26 cellular contexts compared by ENCODE assay signal in genomic region chr5:640461-641330, GRCh38.
"Had no signal": no experiment of that assay in that cellular context is flagged by ENCODE, and none has a peak within 500 bp of the region (broad histone marks: within the 10 kb centered on the region; RNA-seq: fewer than 3 reads in every experiment).

No MANE protein-coding gene starts in this region.

- H3K4me1 Mint-ChIP-seq: activated naive CD4-positive, alpha-beta T cell treated with anti-CD3 and anti-CD28 coated beads, Interleukin-2, amount 50 U/mL, for 24 hours had no signal

- H3K9me3 Mint-ChIP-seq: activated B cell treated with CpG ODN at 0.5 μM for 24 hours; activated CD4-positive, alpha-beta memory T cell treated with anti-CD3 and anti-CD28 coated beads, Interleukin-2, amount 10 ng/mL, durations not matched to agents 7 days and 5 days; activated naive CD4-positive, alpha-beta T cell treated with anti-CD3 and anti-CD28 coated beads, Interleukin-2, amount 50 U/mL, for 24 hours; effector memory CD8-positive, alpha-beta T cell; nephron progenitor cell; T-helper 2 cell treated with Interferon-gamma antibody and Interleukin-4, amounts not matched to agents 5 μg/mL and 100 μg/mL, for 36 hours had no signal

- H3K27ac ChIP-seq: ascending aorta, breast epithelium, epithelial cell of prostate, hepatocyte, psoas muscle, skin epidermis, stomach, testis, upper lobe of left lung had no signal

- H3K4me3 Mint-ChIP-seq: activated B cell treated with CpG ODN at 0.5 μM for 24 hours; activated CD4-positive, alpha-beta memory T cell treated with anti-CD3 and anti-CD28 coated beads, Interleukin-2, amount 10 ng/mL, durations not matched to agents 7 days and 5 days; activated naive CD4-positive, alpha-beta T cell treated with anti-CD3 and anti-CD28 coated beads, Interleukin-2, amount 50 U/mL, for 24 hours; effector memory CD8-positive, alpha-beta T cell; nephron progenitor cell; T-helper 2 cell treated with Interferon-gamma antibody and Interleukin-4, amounts not matched to agents 5 μg/mL and 100 μg/mL, for 36 hours had no signal

- H3K27ac Mint-ChIP-seq: activated B cell treated with CpG ODN at 0.5 μM for 24 hours; activated CD4-positive, alpha-beta memory T cell treated with anti-CD3 and anti-CD28 coated beads, Interleukin-2, amount 10 ng/mL, durations not matched to agents 7 days and 5 days; activated naive CD4-positive, alpha-beta T cell treated with anti-CD3 and anti-CD28 coated beads, Interleukin-2, amount 50 U/mL, for 24 hours; nephron progenitor cell; T-helper 2 cell treated with Interferon-gamma antibody and Interleukin-4, amounts not matched to agents 5 μg/mL and 100 μg/mL, for 36 hours had no signal

- H3K27me3 ChIP-seq: ascending aorta, breast epithelium, hepatocyte, stomach, testis, upper lobe of left lung had no signal

- H3K4me1 ChIP-seq: ascending aorta, breast epithelium, psoas muscle, stomach, testis, upper lobe of left lung had no signal

- H3K4me3 ChIP-seq: ascending aorta, breast epithelium, hepatocyte, lung, psoas muscle, skin epidermis, stomach, testis, upper lobe of left lung had no signal

- ATAC-seq: effector memory CD8-positive, alpha-beta T cell; psoas muscle had no signal

- H3K27me3 Mint-ChIP-seq: activated B cell treated with CpG ODN at 0.5 μM for 24 hours; activated CD4-positive, alpha-beta memory T cell treated with anti-CD3 and anti-CD28 coated beads, Interleukin-2, amount 10 ng/mL, durations not matched to agents 7 days and 5 days; activated naive CD4-positive, alpha-beta T cell treated with anti-CD3 and anti-CD28 coated beads, Interleukin-2, amount 50 U/mL, for 24 hours; effector memory CD8-positive, alpha-beta T cell had no signal

- DNase-seq: activated B cell treated with CpG ODN at 0.5 μM for 24 hours; activated CD4-positive, alpha-beta memory T cell treated with anti-CD3 and anti-CD28 coated beads, Interleukin-2, amount 10 ng/mL, durations not matched to agents 7 days and 5 days; activated CD4-positive, alpha-beta T cell treated with anti-CD3 and anti-CD28 coated beads for 48 hours; activated gamma-delta T cell; activated T-cell treated with anti-CD3 and anti-CD28 coated beads, Interleukin-2, amount 50 U/mL, for 48 hours; cerebellar nuclear complex; dermis blood vessel endothelial cell; effector memory CD8-positive, alpha-beta T cell; midbrain; nephron progenitor cell; right cardiac atrium; SK-N-SH; stimulated activated CD4-positive, alpha-beta T cell treated with anti-CD3 and anti-CD28 coated beads, Interleukin-15, amount 100 ng/mL, for 24 hours; stimulated activated CD4-positive, alpha-beta T cell treated with anti-CD3 and anti-CD28 coated beads, Interleukin-2, amount 100 ng/mL, for 48 hours; stomach; upper lobe of left lung had no signal

- H3K9me3 ChIP-seq: ascending aorta, breast epithelium, SK-N-SH, testis, upper lobe of left lung had no signal

- H3K36me3 ChIP-seq: breast epithelium had no signal
